ENCODE assay signal across 17 cellular contexts in the genomic region with DNA sequence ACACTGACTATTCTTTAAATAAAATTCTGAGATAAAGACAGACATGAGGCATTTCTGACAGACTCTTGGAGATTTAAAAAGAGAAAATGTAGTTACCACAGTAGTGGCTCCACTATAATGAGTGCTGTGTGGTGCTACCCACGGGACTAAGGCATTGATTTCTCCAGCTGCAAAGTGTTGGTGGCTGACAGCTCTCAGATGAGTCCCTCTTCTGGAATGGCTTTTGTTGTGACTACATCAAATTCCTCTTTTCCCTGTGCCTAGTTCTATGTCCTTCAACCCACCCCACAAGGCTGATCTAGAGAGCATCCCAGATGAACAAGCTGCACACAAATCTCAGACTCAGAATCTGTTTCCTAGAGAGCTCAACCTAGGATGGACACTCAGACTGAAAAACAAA.
"Had no signal": no experiment of that assay in that cellular context is flagged by ENCODE, and none has a peak within 500 bp of the region (broad histone marks: within the 10 kb centered on the region; RNA-seq: fewer than 3 reads in every experiment).

No MANE protein-coding gene starts in this region.

- H3K27ac ChIP-seq: colonic mucosa, tibial artery had no signal

- H3K4me3 ChIP-seq: colonic mucosa, tibial artery had no signal

- DNase-seq: activated CD4-positive, alpha-beta memory T cell treated with anti-CD3 and anti-CD28 coated beads, Interleukin-2, amount 10 ng/mL, durations not matched to agents 7 days and 5 days; activated CD4-positive, alpha-beta T cell treated with anti-CD3 and anti-CD28 coated beads for 48 hours; activated CD4-positive, CD25-positive, alpha-beta regulatory T cell; activated CD8-positive, alpha-beta memory T cell treated with anti-CD3 and anti-CD28 coated beads, Interleukin-2, amount 10 ng/mL, durations not matched to agents 7 days and 5 days; activated naive CD4-positive, alpha-beta T cell treated with Interleukin-2 at 50 U/mL for 16 hours; activated naive CD8-positive, alpha-beta T cell treated with anti-CD3 and anti-CD28 coated beads, Interleukin-2, amount 10 ng/mL, durations not matched to agents 7 days and 5 days; activated T-cell treated with anti-CD3 and anti-CD28 coated beads, Interleukin-2, amount 50 U/mL, for 1 hour; colonic mucosa; erythroblast; natural killer cell; stimulated activated CD4-positive, alpha-beta T cell treated with anti-CD3 and anti-CD28 coated beads, Interleukin-2, amount 100 ng/mL, for 24 hours; stimulated activated naive CD8-positive, alpha-beta T cell treated with anti-CD3 and anti-CD28 coated beads, Interleukin-15, Interleukin-2, amounts not matched to agents 100 U/mL and 50 U/mL, for 24 hours; substantia nigra; tibial artery had no signal

- H3K4me1 ChIP-seq: colonic mucosa, tibial artery had no signal

- ATAC-seq: activated CD8-positive, alpha-beta memory T cell treated with anti-CD3 and anti-CD28 coated beads, Interleukin-2, amount 10 ng/mL, durations not matched to agents 7 days and 5 days; activated T-helper 17 cell treated with anti-CD3 and anti-CD28 coated beads, Interleukin-2, amount 50 U/mL, for 72 hours; natural killer cell; stimulated activated naive CD8-positive, alpha-beta T cell treated with anti-CD3 and anti-CD28 coated beads, Interleukin-15, Interleukin-2, amounts not matched to agents 100 U/mL and 50 U/mL, for 24 hours had no signal

- H3K9me3 ChIP-seq: colonic mucosa, tibial artery had no signal

- H3K27ac Mint-ChIP-seq: activated CD4-positive, alpha-beta memory T cell treated with anti-CD3 and anti-CD28 coated beads, Interleukin-2, amount 10 ng/mL, durations not matched to agents 7 days and 5 days; activated CD8-positive, alpha-beta memory T cell treated with anti-CD3 and anti-CD28 coated beads, Interleukin-2, amount 10 ng/mL, durations not matched to agents 7 days and 5 days; activated naive CD8-positive, alpha-beta T cell treated with anti-CD3 and anti-CD28 coated beads, Interleukin-2, amount 10 ng/mL, durations not matched to agents 7 days and 5 days; activated T-helper 17 cell treated with anti-CD3 and anti-CD28 coated beads, Interleukin-2, amount 50 U/mL, for 72 hours; brain; natural killer cell had no signal

- H3K4me3 Mint-ChIP-seq: activated CD4-positive, alpha-beta memory T cell treated with anti-CD3 and anti-CD28 coated beads, Interleukin-2, amount 10 ng/mL, durations not matched to agents 7 days and 5 days; activated CD8-positive, alpha-beta memory T cell treated with anti-CD3 and anti-CD28 coated beads, Interleukin-2, amount 10 ng/mL, durations not matched to agents 7 days and 5 days; activated naive CD8-positive, alpha-beta T cell treated with anti-CD3 and anti-CD28 coated beads, Interleukin-2, amount 10 ng/mL, durations not matched to agents 7 days and 5 days; activated T-helper 17 cell treated with anti-CD3 and anti-CD28 coated beads, Interleukin-2, amount 50 U/mL, for 72 hours; brain; central memory CD8-positive, alpha-beta T cell; natural killer cell had no signal

- H3K27me3 ChIP-seq: colonic mucosa, tibial artery had no signal

- H3K4me1 Mint-ChIP-seq: activated CD4-positive, alpha-beta memory T cell treated with anti-CD3 and anti-CD28 coated beads, Interleukin-2, amount 10 ng/mL, durations not matched to agents 7 days and 5 days; activated CD8-positive, alpha-beta memory T cell treated with anti-CD3 and anti-CD28 coated beads, Interleukin-2, amount 10 ng/mL, durations not matched to agents 7 days and 5 days; activated naive CD8-positive, alpha-beta T cell treated with anti-CD3 and anti-CD28 coated beads, Interleukin-2, amount 10 ng/mL, durations not matched to agents 7 days and 5 days; activated T-helper 17 cell treated with anti-CD3 and anti-CD28 coated beads, Interleukin-2, amount 50 U/mL, for 72 hours; brain; central memory CD8-positive, alpha-beta T cell; natural killer cell had no signal

- H3K9me3 Mint-ChIP-seq: activated CD4-positive, alpha-beta memory T cell treated with anti-CD3 and anti-CD28 coated beads, Interleukin-2, amount 10 ng/mL, durations not matched to agents 7 days and 5 days; activated naive CD8-positive, alpha-beta T cell treated with anti-CD3 and anti-CD28 coated beads, Interleukin-2, amount 10 ng/mL, durations not matched to agents 7 days and 5 days; activated T-helper 17 cell treated with anti-CD3 and anti-CD28 coated beads, Interleukin-2, amount 50 U/mL, for 72 hours; brain; central memory CD8-positive, alpha-beta T cell; natural killer cell had no signal

- H3K27me3 Mint-ChIP-seq: brain had no signal

- H3K36me3 ChIP-seq: colonic mucosa, tibial artery had no signal

- H3K36me3 Mint-ChIP-seq: activated CD8-positive, alpha-beta memory T cell treated with anti-CD3 and anti-CD28 coated beads, Interleukin-2, amount 10 ng/mL, durations not matched to agents 7 days and 5 days; activated naive CD8-positive, alpha-beta T cell treated with anti-CD3 and anti-CD28 coated beads, Interleukin-2, amount 10 ng/mL, durations not matched to agents 7 days and 5 days; brain; natural killer cell had no signal
